ENCODE assay signal across 25 cellular contexts in genomic region chr3:24450142-24450932, GRCh38. TPM values are rescaled to one million over a fixed set of nuclear protein-coding genes. Genes with fewer than 3 reads are reported as not detected.
A peak's percentile ranks its signal among the peaks of the same experiment; 100 is the strongest.
DNase-seq lines count a peak whose midpoint lies in the region; ATAC-seq and TF ChIP-seq lines count a peak whose summit lies in the region.
"Had no signal": no experiment of that assay in that cellular context is flagged by ENCODE, and none has a peak within 500 bp of the region (broad histone marks: within the 10 kb centered on the region; RNA-seq: fewer than 3 reads in every experiment).

No MANE protein-coding gene starts in this region.

- TF ChIP-seq EP300 in tibial nerve (IDR thresholded peaks at IDR 0.05), result no peak

- no peak for TF ChIP-seq CTCF in right atrium auricular region (IDR thresholded peaks at IDR 0.05)
- no peak for TF ChIP-seq CTCF in heart right ventricle (IDR thresholded peaks at IDR 0.05)
- TF ChIP-seq CTCF in GM20000 (IDR thresholded peaks at IDR 0.05; ENCODE audit: extremely low read depth, missing control alignments), result no peak
- no peak for TF ChIP-seq CTCF in tibial nerve (IDR thresholded peaks at IDR 0.05)

- intact Hi-C loops in Right ventricle myocardium superior (cut with DNase I), result no loop called here
- intact Hi-C loops in heart right ventricle (cut with DNase I), result loop anchor here in 1 of 10 donors (5.0 kb wide), 1 partner anchor 42 kb away; the partner anchor contains the start of gene THRB

- DNase-seq in Right ventricle myocardium superior, result no peak
- no peak for DNase-seq in right atrium auricular region (ENCODE audit: low spot score)
- DNase-seq in heart right ventricle, result no peak
- no peak for DNase-seq in GM20000 (ENCODE audit: low spot score)
- DNase-seq in tibial nerve (ENCODE audit: low spot score in 2 of 2), result no peak
- DNase-seq: 8988T; activated CD4-positive, CD25-positive, alpha-beta regulatory T cell treated with anti-CD3 and anti-CD28 coated beads, Interleukin-2, amount 50 U/mL, for 72 hours; activated CD8-positive, alpha-beta T cell treated with anti-CD3 and anti-CD28 coated beads for 36 hours; CD4-positive, alpha-beta T cell; DMS 273 treated with DMSO at 0.1 percent for 48 hours; foreskin fibroblast; HFFc6; islet precursor cell; NCI-H1436; Peyer's patch; stimulated activated CD4-positive, alpha-beta T cell treated with anti-CD3 and anti-CD28 coated beads, Interleukin-4, amount 100 ng/mL, for 4 hours; stimulated activated naive CD4-positive, alpha-beta T cell treated with Interleukin-2 at 50 U/mL for 16 hours; T-helper 1 cell; tibial artery had no signal

- no peak overlapping the region for H3K9ac ChIP-seq in mucosa of rectum (ENCODE audit: low read depth in 1 of 2, low read length in 2 of 2)
- H3K9ac ChIP-seq: KMS-11 had no signal

- no peaks in the 10 kb centered on the region for H3K27me3 ChIP-seq in right atrium auricular region
- H3K27me3 ChIP-seq in heart right ventricle, result no peaks in the 10 kb centered on the region
- no peaks in the 10 kb centered on the region for H3K27me3 ChIP-seq in mucosa of rectum (ENCODE audit: control insufficient read depth in 2 of 2, insufficient read depth in 2 of 2, low read length in 2 of 2)
- no peaks in the 10 kb centered on the region for H3K27me3 ChIP-seq in tibial nerve
- H3K27me3 ChIP-seq: neutrophil, Peyer's patch, SJSA1, tibial artery had no signal

- H3K4me3 ChIP-seq in right atrium auricular region (no peak overlapping the region), heart right ventricle (peak overlapping the region in 3 of 10 donors; percentile 1 to 26 (median 6)), mucosa of rectum (ENCODE audit: low read length in 2 of 2) (peak overlapping the region in 1 of 2 donors; percentile 26), tibial nerve (no peak overlapping the region)
- H3K4me3 ChIP-seq: SJSA1, tibial artery had no signal

- H3K9me3 ChIP-seq in right atrium auricular region (no peaks in the 10 kb centered on the region), heart right ventricle (no peaks in the 10 kb centered on the region), mucosa of rectum (ENCODE audit: control insufficient read depth in 2 of 2, low read length in 2 of 2) (no peaks in the 10 kb centered on the region), tibial nerve (no peaks in the 10 kb centered on the region)
- H3K9me3 ChIP-seq: neutrophil, Peyer's patch, SJSA1, tibial artery had no signal

- no peak for TF ChIP-seq POLR2A in tibial nerve (IDR thresholded peaks at IDR 0.05)

- no peak overlapping the region for H3K27ac ChIP-seq in right atrium auricular region
- peak overlapping the region in 5 of 10 donors; percentile 2 to 55 (median 28) for H3K27ac ChIP-seq in heart right ventricle
- peak overlapping the region; percentile 27 to 42 for H3K27ac ChIP-seq in mucosa of rectum (ENCODE audit: low read depth in 2 of 2, low read length in 2 of 2)
- H3K27ac ChIP-seq in tibial nerve, result no peak overlapping the region
- H3K27ac ChIP-seq: KMS-11, neutrophil, SJSA1 had no signal

- H3K4me1 ChIP-seq in right atrium auricular region (no peaks in the 10 kb centered on the region), heart right ventricle (peaks cover 0 to 33% (median 19%) of the 10 kb centered on the region in 9 donors), mucosa of rectum (ENCODE audit: control insufficient read depth in 2 of 2, insufficient read depth in 2 of 2, low read length in 2 of 2) (peaks cover 9 to 40% of the 10 kb centered on the region in 2 donors), tibial nerve (peaks cover 0 to 5% (median 0%) of the 10 kb centered on the region in 4 donors)
- H3K4me1 ChIP-seq: SJSA1 had no signal

- peak; percentile 87 for ATAC-seq in Right ventricle myocardium superior (ENCODE audit: poor library complexity)
- ATAC-seq in heart right ventricle, result peak; percentile 44 to 77 (median 66)
- no peak for ATAC-seq in GM19467 (IDR thresholded peaks at IDR 0.05; ENCODE audit: unreplicated experiment)
- no peak for ATAC-seq in HG02623 (IDR thresholded peaks at IDR 0.05; ENCODE audit: unreplicated experiment)
- ATAC-seq: activated CD8-positive, alpha-beta T cell treated with anti-CD3 and anti-CD28 coated beads for 36 hours had no signal

- H3K36me3 ChIP-seq in right atrium auricular region (no peaks in the 10 kb centered on the region), heart right ventricle (no peaks in the 10 kb centered on the region), mucosa of rectum (ENCODE audit: control insufficient read depth in 2 of 2, insufficient read depth in 2 of 2, low read length in 2 of 2) (no peaks in the 10 kb centered on the region), tibial nerve (no peaks in the 10 kb centered on the region)
- H3K36me3 ChIP-seq: neutrophil, Peyer's patch, SJSA1, tibial artery had no signal

- 59 to 67% methylated on average over 6 of the region's 6 CpGs for WGBS in heart right ventricle, 2 donors
- WGBS in tibial nerve, 2 donors, result 80 to 83% methylated on average over 6 of the region's 6 CpGs

RNA-seq across cellular contexts. Expression of gene THRB, which starts 44.3 kb away (rescaled TPM):
- total RNA-seq in Right ventricle myocardium superior (24.1 TPM), right atrium auricular region (1 to 10 TPM; 4.2 to 7.0 TPM), heart right ventricle (10 to 100 TPM; 14.4 to 32.8 (median 26.4) TPM), tibial nerve (10 to 100 TPM in 2 of 4 donors, 1 to 10 TPM in 2; 6.3 to 10.3 (median 8.5) TPM)
- polyA plus RNA-seq in heart right ventricle, result 1 to 10 TPM; 3.8 to 5.2 TPM
- total RNA-seq: activated CD8-positive, alpha-beta T cell treated with anti-CD3 and anti-CD28 coated beads for 36 hours; CD4-positive, alpha-beta T cell; HFFc6 had no signal

Comparison
In these comparisons a context has a peak if more than half of its experiments do, and no peak if none do; other contexts are left out.
1. ATAC-seq: peak in Right ventricle myocardium superior (single experiment) and heart right ventricle (8 of 8); none in GM19467 (single experiment) and HG02623 (single experiment).
2. H3K27ac ChIP-seq: peak in mucosa of rectum (2 of 2); none in right atrium auricular region (0 of 2) and tibial nerve (0 of 4).